ENCODE assay signal across 9 cellular contexts in the genomic region with DNA sequence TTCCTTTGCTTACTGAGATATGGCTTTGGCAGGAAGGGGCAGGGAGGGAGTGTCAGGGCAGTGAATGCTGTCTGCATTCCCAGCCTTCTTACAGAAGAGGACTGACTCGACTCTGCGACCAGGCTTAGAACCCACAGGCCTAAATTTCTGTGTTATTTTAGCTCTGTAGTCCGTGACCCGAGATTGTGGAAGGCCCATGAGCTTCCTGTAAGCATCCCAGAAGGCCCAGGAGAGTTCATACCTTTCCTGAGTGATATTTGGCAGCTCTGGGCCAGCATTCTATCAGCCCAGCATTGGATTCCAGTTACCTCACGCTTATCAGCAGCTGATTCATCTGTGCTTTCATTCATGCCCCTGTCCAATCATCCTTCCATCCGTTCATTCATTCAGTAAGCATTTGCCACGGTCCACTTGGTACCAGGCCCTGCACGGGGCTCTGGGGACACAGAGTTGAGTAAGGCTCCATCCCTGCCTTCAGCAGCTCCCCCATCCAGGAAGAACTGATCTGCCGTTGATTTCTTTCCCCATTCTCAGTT. TPM values are rescaled to one million over a fixed set of nuclear protein-coding genes. Genes with fewer than 3 reads are reported as not detected.
DNase-seq lines count a peak whose midpoint lies in the region; ATAC-seq lines count a peak whose summit lies in the region.
"Had no signal": no experiment of that assay in that cellular context is flagged by ENCODE, and none has a peak within 500 bp of the region (broad histone marks: within the 10 kb centered on the region; RNA-seq: fewer than 3 reads in every experiment).

No MANE protein-coding gene starts in this region.

- H3K4me1 Mint-ChIP-seq in memory B cell, result peaks cover 10% of the 10 kb centered on the region

- H3K27ac Mint-ChIP-seq in memory B cell, result peak overlapping the region; percentile 82
- H3K27ac Mint-ChIP-seq: type B pancreatic cell had no signal

- peak; percentile 62 for DNase-seq in Right ventricle myocardium inferior (ENCODE audit: missing footprints)
- no peak for DNase-seq in cardiac septum (ENCODE audit: low spot score)
- no peak for DNase-seq in caudate nucleus (lab: John Stamatoyannopoulos, UW)
- no peak for DNase-seq in memory B cell (ENCODE audit: low spot score in 2 of 2)
- no peak for DNase-seq in GM19238 (ENCODE audit: insufficient read length, low spot score)
- DNase-seq in activated CD4-positive, CD25-positive, alpha-beta regulatory T cell (lab: John Stamatoyannopoulos, UW), result no peak
- DNase-seq in hypothalamus (lab: John Stamatoyannopoulos, UW), result no peak
- no peak for DNase-seq in epidermal melanocyte (ENCODE audit: insufficient read length, low spot score)

- H3K4me3 Mint-ChIP-seq in memory B cell, result no peak overlapping the region
- H3K4me3 Mint-ChIP-seq: type B pancreatic cell had no signal

- H3K27me3 Mint-ChIP-seq in memory B cell, result no peaks in the 10 kb centered on the region
- H3K27me3 Mint-ChIP-seq: type B pancreatic cell had no signal

- ATAC-seq in Right ventricle myocardium inferior (peak; percentile 55), memory B cell (ENCODE audit: low read depth) (peak; percentile 34)

- H3K27ac ChIP-seq in caudate nucleus (ENCODE audit: low read depth, low read length), result peak overlapping the region; percentile 48

- no peaks in the 10 kb centered on the region for H3K9me3 Mint-ChIP-seq in memory B cell
- H3K9me3 Mint-ChIP-seq: type B pancreatic cell had no signal

- H3K36me3 Mint-ChIP-seq in memory B cell, result peaks cover 25% of the 10 kb centered on the region

- intact Hi-C loops in Right ventricle myocardium inferior (cut with DNase I), result no loop called here
- intact Hi-C loops in cardiac septum (cut with DNase I), result loop anchor here (5.0 kb wide), 1 partner anchor 454 kb away; no protein-coding TSS in a partner anchor

RNA-seq across cellular contexts. Expression of gene RPL26L1, which starts 28.2 kb away (rescaled TPM):
- total RNA-seq in Right ventricle myocardium inferior (23.9 TPM), cardiac septum (28.1 TPM)

RNA-seq across cellular contexts. Expression of gene ATP6V0E1, which starts 52.5 kb away (rescaled TPM):
- total RNA-seq in Right ventricle myocardium inferior (167 TPM), cardiac septum (201 TPM)
